ENCODE assay signal across 12 cellular contexts in the genomic region with DNA sequence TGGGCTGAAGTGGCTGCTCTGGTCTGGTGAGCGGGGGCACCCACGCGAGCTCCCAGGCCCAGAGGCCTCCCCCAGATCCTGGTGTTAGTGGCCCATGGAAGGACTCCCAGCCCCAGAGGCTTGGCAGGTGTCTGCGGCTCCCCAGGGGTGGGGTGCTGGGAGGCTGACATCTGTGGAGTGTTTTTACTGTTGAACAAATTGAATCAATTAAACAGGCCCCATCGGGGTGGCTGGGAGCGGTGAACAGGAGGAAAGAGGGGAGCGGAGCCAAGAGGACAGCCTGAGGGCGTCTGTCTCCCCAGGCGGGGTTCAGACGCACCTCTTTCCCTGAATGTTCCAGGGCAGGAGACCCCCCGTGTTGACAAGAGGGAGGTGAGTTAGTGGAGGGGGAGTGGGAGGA. TPM values are rescaled to one million over a fixed set of nuclear protein-coding genes. Genes with fewer than 3 reads are reported as not detected.
A peak's percentile ranks its signal among the peaks of the same experiment; 100 is the strongest.
DNase-seq lines count a peak whose midpoint lies in the region; ATAC-seq and TF ChIP-seq lines count a peak whose summit lies in the region.
"Had no signal": no experiment of that assay in that cellular context is flagged by ENCODE, and none has a peak within 500 bp of the region (broad histone marks: within the 10 kb centered on the region; RNA-seq: fewer than 3 reads in every experiment).

No MANE protein-coding gene starts in this region.

- H3K9me3 ChIP-seq in osteoblast (ENCODE audit: low read depth, low read length) = no peaks in the 10 kb centered on the region
- H3K9me3 ChIP-seq: transverse colon had no signal

- H3K79me2 ChIP-seq in osteoblast (ENCODE audit: insufficient read depth, low read length) = no peaks in the 10 kb centered on the region

- peaks cover 20% of the 10 kb centered on the region for H3K4me1 ChIP-seq in osteoblast (ENCODE audit: insufficient read depth, low read length)

- peaks cover 5% of the 10 kb centered on the region for H3K36me3 Mint-ChIP-seq in effector memory CD8-positive, alpha-beta T cell (ENCODE audit: insufficient read depth)

- intact Hi-C loops in posterior cingulate gyrus (cut with DNase I) = loop anchor here (5.0 kb wide), 1 partner anchor 190 kb away; no protein-coding TSS in a partner anchor

- no peak for TF ChIP-seq CTCF in osteoblast (IDR thresholded peaks at IDR 0.05; ENCODE audit: extremely low read depth, low read depth, low read length)

- no peak for ATAC-seq in effector memory CD8-positive, alpha-beta T cell (replicated peaks)
- ATAC-seq: left cardiac atrium had no signal

- no peak overlapping the region for H2AFZ ChIP-seq in osteoblast (ENCODE audit: low read length)

- no peak overlapping the region for H3K27ac ChIP-seq in osteoblast (ENCODE audit: low read depth, low read length)
- H3K27ac ChIP-seq: transverse colon had no signal

- no peaks in the 10 kb centered on the region for H4K20me1 ChIP-seq in osteoblast (ENCODE audit: insufficient read depth, low read length)

- H3K4me3 ChIP-seq in osteoblast (ENCODE audit: insufficient read depth, low read length) = no peak overlapping the region
- H3K4me3 ChIP-seq: transverse colon had no signal

- H3K4me2 ChIP-seq in osteoblast (ENCODE audit: insufficient read depth, low read length) = no peak overlapping the region

- no peak overlapping the region for H3K27ac Mint-ChIP-seq in effector memory CD8-positive, alpha-beta T cell

- no peaks in the 10 kb centered on the region for H3K27me3 ChIP-seq in osteoblast (ENCODE audit: insufficient read depth, low read length)

- peaks cover 0 to 4% of the 10 kb centered on the region in 2 donors for H3K4me1 Mint-ChIP-seq in effector memory CD8-positive, alpha-beta T cell (ENCODE audit: low read depth in 2 of 2)

- peaks cover 41 to 57% of the 10 kb centered on the region in 2 donors for H3K27me3 Mint-ChIP-seq in effector memory CD8-positive, alpha-beta T cell

- H3K9me3 Mint-ChIP-seq in effector memory CD8-positive, alpha-beta T cell = no peaks in the 10 kb centered on the region

- DNase-seq in NCI-H1417 (lab: John Stamatoyannopoulos, UW) (peak in 2 of 3 experiments; percentile 46 to 63), NCI-H1417 treated with DMSO at 0.1 percent for 48 hours (lab: John Stamatoyannopoulos, UW) (no peak), NCI-H1694 (lab: John Stamatoyannopoulos, UW) (peak; percentile 40), retina (peak; percentile 69), islet precursor cell (no peak), osteoblast (ENCODE audit: insufficient read length, low spot score, missing footprints) (no peak), posterior cingulate gyrus (no peak)
- no peak for DNase-seq in effector memory CD8-positive, alpha-beta T cell
- DNase-seq: activated CD4-positive, alpha-beta T cell treated with anti-CD3 and anti-CD28 coated beads for 4 hours; left cardiac atrium; OCI-M1 had no signal

- peak overlapping the region; percentile 16 to 41 for H3K4me3 Mint-ChIP-seq in effector memory CD8-positive, alpha-beta T cell

- H3K36me3 ChIP-seq in osteoblast (ENCODE audit: insufficient read depth, low read length) = no peaks in the 10 kb centered on the region
- H3K36me3 ChIP-seq: transverse colon had no signal

RNA-seq across cellular contexts. Expression of gene ACTG1, which starts 29.9 kb away (rescaled TPM):
- 10,373 and 13,273 TPM in 2 replicates for total RNA-seq in osteoblast

RNA-seq across cellular contexts. Expression of gene FSCN2, which starts 45.5 kb away (rescaled TPM):
- 2.9 and 5.1 TPM in 2 replicates for total RNA-seq in osteoblast

Comparison
In these comparisons a context has a peak if more than half of its experiments do, and no peak if none do; other contexts are left out.
1. DNase-seq: peak in NCI-H1417 (2 of 3), NCI-H1694 (single experiment) and retina (single experiment); none in NCI-H1417 treated with DMSO at 0.1 percent for 48 hours (single experiment), effector memory CD8-positive, alpha-beta T cell (0 of 3), islet precursor cell (single experiment), osteoblast (single experiment) and posterior cingulate gyrus (0 of 10).